In genomic region chr10:21976739-21977138, GRCh38 we compare ENCODE assay signal across 16 cellular contexts. TPM values are rescaled to one million over a fixed set of nuclear protein-coding genes. Genes with fewer than 3 reads are reported as not detected.
DNase-seq lines count a peak whose midpoint lies in the region; ATAC-seq, FAIRE-seq and TF ChIP-seq lines count a peak whose summit lies in the region.
"Had no signal": no experiment of that assay in that cellular context is flagged by ENCODE, and none has a peak within 500 bp of the region (broad histone marks: within the 10 kb centered on the region; RNA-seq: fewer than 3 reads in every experiment).

No MANE protein-coding gene starts in this region.

- H3K36me3 ChIP-seq in HUES64 (ENCODE audit: insufficient read depth, low read length) (no peaks in the 10 kb centered on the region), astrocyte (ENCODE audit: insufficient read depth, low read length) (no peaks in the 10 kb centered on the region), iPS-15b (ENCODE audit: control insufficient read depth, insufficient read depth, low read length) (no peaks in the 10 kb centered on the region), esophagus muscularis mucosa (no peaks in the 10 kb centered on the region)
- H3K36me3 ChIP-seq: ascending aorta had no signal

- H2AFZ ChIP-seq in astrocyte (ENCODE audit: low read depth, low read length): no peak overlapping the region

- H4K20me1 ChIP-seq in astrocyte (ENCODE audit: insufficient read depth, low read length): peaks cover 16% of the 10 kb centered on the region

- H3K27ac ChIP-seq in HUES64 (ENCODE audit: low read depth, low read length) (peak overlapping the region; percentile 75), astrocyte (ENCODE audit: low read depth, low read length) (no peak overlapping the region), esophagus muscularis mucosa (replicated peaks in 1 of 4) (no peak overlapping the region)
- H3K27ac ChIP-seq: ascending aorta had no signal

- H3K27me3 Mint-ChIP-seq in astrocyte (ENCODE audit: low read depth, unreplicated experiment): no peaks in the 10 kb centered on the region
- H3K27me3 Mint-ChIP-seq: IgD-negative memory B cell; stimulated activated naive CD8-positive, alpha-beta T cell treated with anti-CD3 and anti-CD28 coated beads, Interleukin-15, amount 100 ng/mL, for 72 hours had no signal

- H3K9ac ChIP-seq in HUES64 (ENCODE audit: low read depth, low read length) (peak overlapping the region; percentile 23; the same call in 1 of the 2 replicates), astrocyte (ENCODE audit: low read length) (no peak overlapping the region), iPS-15b (ENCODE audit: low read depth, low read length) (no peak overlapping the region)

- no peak overlapping the region for H3K4me3 Mint-ChIP-seq in astrocyte (ENCODE audit: unreplicated experiment)
- H3K4me3 Mint-ChIP-seq: IgD-negative memory B cell; stimulated activated naive CD8-positive, alpha-beta T cell treated with anti-CD3 and anti-CD28 coated beads, Interleukin-15, amount 100 ng/mL, for 72 hours had no signal

- no peak for DNase-seq in astrocyte (ENCODE audit: low read depth)
- DNase-seq in nucleus accumbens (lab: John Stamatoyannopoulos, UW): peak in 29 of 56 donors; percentile 1 to 46 (median 22)
- DNase-seq in esophagus muscularis mucosa (ENCODE audit: extremely low spot score): no peak
- DNase-seq in NCI-H345 treated with DMSO at 0.1 percent for 48 hours (lab: John Stamatoyannopoulos, UW; ENCODE audit: unreplicated experiment): no peak
- DNase-seq in activated CD8-positive, alpha-beta memory T cell treated with anti-CD3 and anti-CD28 coated beads for 24 hours: no peak
- DNase-seq: activated effector memory CD4-positive, alpha-beta T cell treated with anti-CD3 and anti-CD28 coated beads, Interleukin-2, amount 50 U/mL, for 16 hours; AML-193; DMS 273 treated with DMSO at 0.1 percent for 48 hours; NCI-H1105; stimulated activated naive CD8-positive, alpha-beta T cell treated with anti-CD3 and anti-CD28 coated beads, Interleukin-15, amount 100 ng/mL, for 72 hours had no signal

- H3K27ac Mint-ChIP-seq in astrocyte (ENCODE audit: unreplicated experiment): peak overlapping the region; percentile 49
- H3K27ac Mint-ChIP-seq: IgD-negative memory B cell; stimulated activated naive CD8-positive, alpha-beta T cell treated with anti-CD3 and anti-CD28 coated beads, Interleukin-15, amount 100 ng/mL, for 72 hours had no signal

- H3K27me3 ChIP-seq in HUES64 (ENCODE audit: insufficient read depth, low read length) (no peaks in the 10 kb centered on the region), astrocyte (ENCODE audit: insufficient read depth, low read length) (no peaks in the 10 kb centered on the region), iPS-15b (ENCODE audit: control insufficient read depth, insufficient read depth, low read length) (no peaks in the 10 kb centered on the region), esophagus muscularis mucosa (no peaks in the 10 kb centered on the region)
- H3K27me3 ChIP-seq: ascending aorta had no signal

- WGBS in HUES64: 22% methylated on average over 7 of the region's 7 CpGs
- WGBS in esophagus muscularis mucosa: 92% methylated on average over 7 of the region's 7 CpGs

- no peak for ATAC-seq in GM18505 (IDR thresholded peaks at IDR 0.05; ENCODE audit: unreplicated experiment)
- ATAC-seq: stimulated activated naive CD8-positive, alpha-beta T cell treated with anti-CD3 and anti-CD28 coated beads, Interleukin-15, amount 100 ng/mL, for 72 hours had no signal

- no peak overlapping the region for H3K4me2 ChIP-seq in astrocyte (ENCODE audit: low read length)

- H3K9me3 Mint-ChIP-seq in astrocyte (ENCODE audit: unreplicated experiment): no peaks in the 10 kb centered on the region
- H3K9me3 Mint-ChIP-seq: IgD-negative memory B cell; stimulated activated naive CD8-positive, alpha-beta T cell treated with anti-CD3 and anti-CD28 coated beads, Interleukin-15, amount 100 ng/mL, for 72 hours had no signal

- H3K4me3 ChIP-seq in HUES64 (ENCODE audit: low read length) (peak overlapping the region; percentile 25), astrocyte (ENCODE audit: insufficient read depth, low read depth, low read length) (no peak overlapping the region), iPS-15b (ENCODE audit: low read depth, low read length) (peak overlapping the region; percentile 0), esophagus muscularis mucosa (no peak overlapping the region)
- H3K4me3 ChIP-seq: ascending aorta had no signal

- H3K9me3 ChIP-seq in HUES64 (ENCODE audit: insufficient read depth, low read depth, low read length): no peaks in the 10 kb centered on the region
- no peaks in the 10 kb centered on the region for H3K9me3 ChIP-seq in astrocyte (ENCODE audit: insufficient read depth, low read depth, low read length)
- H3K9me3 ChIP-seq in iPS-15b (ENCODE audit: control insufficient read depth, insufficient read depth, low read length): no peaks in the 10 kb centered on the region
- H3K9me3 ChIP-seq in esophagus muscularis mucosa: no peaks in the 10 kb centered on the region
- H3K9me3 ChIP-seq: ascending aorta had no signal

- TF ChIP-seq CTCF in astrocyte (IDR thresholded peaks at IDR 0.05; ENCODE audit: insufficient read depth, low read depth, low read length) (no peak), esophagus muscularis mucosa (IDR thresholded peaks at IDR 0.05) (no peak)

- no peaks in the 10 kb centered on the region for H3K36me3 Mint-ChIP-seq in astrocyte (ENCODE audit: low read depth, unreplicated experiment)
- H3K36me3 Mint-ChIP-seq: IgD-negative memory B cell had no signal

- no peak for TF ChIP-seq EP300 in esophagus muscularis mucosa (IDR thresholded peaks at IDR 0.05)

- TF ChIP-seq POLR2A in GM18505 (IDR thresholded peaks at IDR 0.05; ENCODE audit: borderline replicate concordance, extremely low read depth, insufficient read depth, insufficient read length) (no peak), esophagus muscularis mucosa (IDR thresholded peaks at IDR 0.05; ENCODE audit: low read depth) (no peak)

- H3K4me1 ChIP-seq in HUES64 (ENCODE audit: insufficient read depth, low read length) (peaks cover 50% of the 10 kb centered on the region), astrocyte (ENCODE audit: insufficient read depth, low read length) (peaks cover 5% of the 10 kb centered on the region), iPS-15b (ENCODE audit: control insufficient read depth, insufficient read depth, low read length) (peaks cover 25% of the 10 kb centered on the region), esophagus muscularis mucosa (peaks cover 8 to 41% (median 19%) of the 10 kb centered on the region in 4 donors)
- H3K4me1 ChIP-seq: ascending aorta had no signal

- FAIRE-seq in astrocyte (lab: Jason Lieb, UNC): no peak
- FAIRE-seq: islet of Langerhans had no signal

- intact Hi-C loops in esophagus muscularis mucosa (cut with DNase I): no loop called here

- peaks cover 27% of the 10 kb centered on the region for H3K4me1 Mint-ChIP-seq in astrocyte (ENCODE audit: low read depth, unreplicated experiment)

- peaks cover 29% of the 10 kb centered on the region for H3K79me2 ChIP-seq in astrocyte (ENCODE audit: insufficient read depth, low read length)

RNA-seq across cellular contexts. Expression of gene DNAJC1, which starts 26.8 kb away (rescaled TPM):
- polyA plus RNA-seq in HUES64 (2013, experiment 1 of 2): 14.5 TPM
- polyA plus RNA-seq in HUES64 (2013, experiment 2 of 2): 15.7 TPM
- 66.8 and 67.1 TPM in 2 replicates for total RNA-seq in astrocyte
- total RNA-seq in esophagus muscularis mucosa: 10 to 100 TPM; 46.5 to 70.6 (median 61.5) TPM

Comparison
In these comparisons a context has a peak if more than half of its experiments do, and no peak if none do; other contexts are left out.
1. H3K4me3 ChIP-seq: peak in HUES64 (single experiment) and iPS-15b (single experiment); none in astrocyte (single experiment) and esophagus muscularis mucosa (0 of 4).
2. DNase-seq: peak in nucleus accumbens (29 of 56); none in astrocyte (single experiment), esophagus muscularis mucosa (single experiment), NCI-H345 treated with DMSO at 0.1 percent for 48 hours (single experiment) and activated CD8-positive, alpha-beta memory T cell treated with anti-CD3 and anti-CD28 coated beads for 24 hours (single experiment).